18 cellular contexts compared by ENCODE assay signal in genomic region chr20:44596010-44596409, GRCh38. TPM values are rescaled to one million over a fixed set of nuclear protein-coding genes. Genes with fewer than 3 reads are reported as not detected.
DNase-seq lines count a peak whose midpoint lies in the region; ATAC-seq and TF ChIP-seq lines count a peak whose summit lies in the region.
"Had no signal": no experiment of that assay in that cellular context is flagged by ENCODE, and none has a peak within 500 bp of the region (broad histone marks: within the 10 kb centered on the region; RNA-seq: fewer than 3 reads in every experiment).

No MANE protein-coding gene starts in this region.

- peak overlapping the region in 6 of 11 experiments; percentile 0 to 93 (median 66); a peak in 8 of 22 replicates for H3K4me2 ChIP-seq in BLaER1 treated with 17β-estradiol and CSF1 and Interleukin-3, amounts not matched to agents 10 nM and 100 nM
- H3K4me2 ChIP-seq in OCI-LY3 (ENCODE audit: low read length) = peak overlapping the region; percentile 4; the same call in 1 of the 2 replicates

- H2AFZ ChIP-seq in OCI-LY3 (ENCODE audit: low read depth, low read length) = no peak overlapping the region

- no peak overlapping the region for H3K27ac Mint-ChIP-seq in endodermal cell
- H3K27ac Mint-ChIP-seq: activated T-helper 17 cell treated with anti-CD3 and anti-CD28 coated beads, Interleukin-2, amount 50 U/mL, for 72 hours; T-helper 1 cell treated with Interleukin-12 subunit alpha and Interleukin-12 subunit beta and Interleukin-4 antibody, amounts not matched to agents 30 μg/mL and 1 μg/mL, for 36 hours had no signal

- DNase-seq in endodermal cell (no peak), erythroblast (lab: John Stamatoyannopoulos, UW) (no peak)
- no peak for DNase-seq in activated CD4-positive, alpha-beta T cell treated with anti-CD3 and anti-CD28 coated beads, Interleukin-2, amount 50 U/mL, for 1 hour
- DNase-seq: EL; MG63; NCI-H1694; NCI-H446 treated with DMSO at 0.1 percent for 48 hours; SIG-M5; stimulated activated CD4-positive, alpha-beta T cell treated with anti-CD3 and anti-CD28 coated beads, Interleukin-15, amount 100 ng/mL, for 24 hours; stimulated activated naive CD8-positive, alpha-beta T cell treated with anti-CD3 and anti-CD28 coated beads, Interleukin-15, Interleukin-2, amounts not matched to agents 100 U/mL and 50 U/mL, for 24 hours had no signal

- TF ChIP-seq EP300 in gastroesophageal sphincter (IDR thresholded peaks at IDR 0.05) = no peak

- peaks cover 75 to 98% (median 94%) of the 10 kb centered on the region in 10 experiments for H3K4me1 ChIP-seq in BLaER1 treated with 17β-estradiol and CSF1 and Interleukin-3, amounts not matched to agents 10 nM and 100 nM
- H3K4me1 ChIP-seq in OCI-LY3 (ENCODE audit: low read length) = peaks cover 92% of the 10 kb centered on the region
- peaks cover 34 to 100% (median 62%) of the 10 kb centered on the region in 3 donors for H3K4me1 ChIP-seq in gastroesophageal sphincter
- H3K4me1 ChIP-seq in skeletal muscle tissue (ENCODE audit: control insufficient read depth in 3 of 3, insufficient read depth in 3 of 3, low read length in 3 of 3) = peaks cover 66 to 83% (median 67%) of the 10 kb centered on the region in 3 donors
- peaks cover 9% of the 10 kb centered on the region for H3K4me1 ChIP-seq in endodermal cell (ENCODE audit: control insufficient read depth, insufficient read depth, low read length)

- H3K9me3 ChIP-seq in BLaER1 treated with 17β-estradiol and CSF1 and Interleukin-3, amounts not matched to agents 10 nM and 100 nM (replicated peaks in 1 of 11) = no peaks in the 10 kb centered on the region
- H3K9me3 ChIP-seq in OCI-LY3 (ENCODE audit: insufficient read depth, low read length) (no peaks in the 10 kb centered on the region), gastroesophageal sphincter (no peaks in the 10 kb centered on the region), skeletal muscle tissue (ENCODE audit: control insufficient read depth in 3 of 3, low read length in 3 of 3) (no peaks in the 10 kb centered on the region), endodermal cell (ENCODE audit: control insufficient read depth, low read length) (no peaks in the 10 kb centered on the region)
- H3K9me3 ChIP-seq: Caco-2, MG63 had no signal

- H3K4me1 Mint-ChIP-seq in endodermal cell = peaks cover 26% of the 10 kb centered on the region

- H3K36me3 Mint-ChIP-seq in endodermal cell (ENCODE audit: low read depth) = peaks cover 15% of the 10 kb centered on the region

- peaks cover 0 to 27% (median 4%) of the 10 kb centered on the region in 11 experiments; a peak in 14 of 22 replicates for H3K36me3 ChIP-seq in BLaER1 treated with 17β-estradiol and CSF1 and Interleukin-3, amounts not matched to agents 10 nM and 100 nM
- H3K36me3 ChIP-seq in OCI-LY3 (replicated peaks; ENCODE audit: low read depth, low read length) = peaks cover 86% of the 10 kb centered on the region
- peaks cover 0 to 17% of the 10 kb centered on the region in 2 donors for H3K36me3 ChIP-seq in gastroesophageal sphincter
- H3K36me3 ChIP-seq in skeletal muscle tissue (ENCODE audit: control insufficient read depth in 3 of 3, insufficient read depth in 3 of 3, low read length in 3 of 3) = peaks cover 13 to 16% (median 14%) of the 10 kb centered on the region in 3 donors
- H3K36me3 ChIP-seq in endodermal cell (ENCODE audit: control insufficient read depth, insufficient read depth, low read length) = peaks cover 18% of the 10 kb centered on the region

- no peak overlapping the region for H3K9ac ChIP-seq in BLaER1 treated with 17β-estradiol and CSF1 and Interleukin-3, amounts not matched to agents 10 nM and 100 nM
- H3K9ac ChIP-seq in OCI-LY3 (ENCODE audit: low read length) (no peak overlapping the region), skeletal muscle tissue (ENCODE audit: low read depth in 1 of 3, low read length in 3 of 3) (peak overlapping the region in 1 of 3 donors; percentile 26), endodermal cell (ENCODE audit: extremely low read depth, low read length, poor library complexity, severe bottlenecking) (no peak overlapping the region)

- no peaks in the 10 kb centered on the region for H3K27me3 ChIP-seq in BLaER1 treated with 17β-estradiol and CSF1 and Interleukin-3, amounts not matched to agents 10 nM and 100 nM
- H3K27me3 ChIP-seq in OCI-LY3 (ENCODE audit: low read depth, low read length) (no peaks in the 10 kb centered on the region), gastroesophageal sphincter (no peaks in the 10 kb centered on the region), skeletal muscle tissue (ENCODE audit: control insufficient read depth in 3 of 3, insufficient read depth in 3 of 3, low read length in 3 of 3) (no peaks in the 10 kb centered on the region), endodermal cell (ENCODE audit: control insufficient read depth, insufficient read depth, low read length, poor library complexity, severe bottlenecking) (no peaks in the 10 kb centered on the region)
- H3K27me3 ChIP-seq: MG63 had no signal

- 0 out of 22 replicates have a peak overlapping the region, but pooled peaks of 3 of the 11 experiments have one; percentile 5 to 18 (median 13) for H3K27ac ChIP-seq in BLaER1 treated with 17β-estradiol and CSF1 and Interleukin-3, amounts not matched to agents 10 nM and 100 nM
- peak overlapping the region; percentile 13; the same call in 1 of the 2 replicates for H3K27ac ChIP-seq in OCI-LY3 (ENCODE audit: low read length)
- peak overlapping the region in 3 of 4 donors; percentile 90 to 96 (median 93) for H3K27ac ChIP-seq in gastroesophageal sphincter
- H3K27ac ChIP-seq in skeletal muscle tissue (ENCODE audit: low read depth, low read length) = peak overlapping the region; percentile 3
- no peak overlapping the region for H3K27ac ChIP-seq in endodermal cell (ENCODE audit: low read depth, low read length)

- 69 to 89% methylated on average over 3 to 4 of the region's 4 CpGs for WGBS in gastroesophageal sphincter (ENCODE audit: low coverage in 1 of 2), 2 donors
- WGBS in endodermal cell (ENCODE audit: insufficient coverage in 1 of 2, insufficient read length in 1 of 2), 2 experiments = 93% methylated on average over 3 to 4 of the region's 4 CpGs

- ATAC-seq in gastroesophageal sphincter (no peak), GM21723 (IDR thresholded peaks at IDR 0.05; ENCODE audit: unreplicated experiment) (no peak)
- ATAC-seq: activated T-helper 17 cell treated with anti-CD3 and anti-CD28 coated beads, Interleukin-2, amount 50 U/mL, for 72 hours; stimulated activated naive CD8-positive, alpha-beta T cell treated with anti-CD3 and anti-CD28 coated beads, Interleukin-15, Interleukin-2, amounts not matched to agents 100 U/mL and 50 U/mL, for 24 hours had no signal

- no peak overlapping the region for H3K4me3 ChIP-seq in BLaER1 treated with 17β-estradiol and CSF1 and Interleukin-3, amounts not matched to agents 10 nM and 100 nM
- H3K4me3 ChIP-seq in OCI-LY3 (ENCODE audit: low read length) = no peak overlapping the region
- H3K4me3 ChIP-seq in gastroesophageal sphincter = no peak overlapping the region
- H3K4me3 ChIP-seq in skeletal muscle tissue (ENCODE audit: low read length in 3 of 3) = no peak overlapping the region
- H3K4me3 ChIP-seq in endodermal cell (ENCODE audit: low read length) = no peak overlapping the region
- H3K4me3 ChIP-seq: MG63 had no signal

- H3K9me3 Mint-ChIP-seq in endodermal cell = no peaks in the 10 kb centered on the region
- H3K9me3 Mint-ChIP-seq: activated T-helper 17 cell treated with anti-CD3 and anti-CD28 coated beads, Interleukin-2, amount 50 U/mL, for 72 hours; T-helper 1 cell treated with Interleukin-12 subunit alpha and Interleukin-12 subunit beta and Interleukin-4 antibody, amounts not matched to agents 30 μg/mL and 1 μg/mL, for 36 hours had no signal

- H3K4me3 Mint-ChIP-seq in endodermal cell = no peak overlapping the region
- H3K4me3 Mint-ChIP-seq: activated T-helper 17 cell treated with anti-CD3 and anti-CD28 coated beads, Interleukin-2, amount 50 U/mL, for 72 hours; T-helper 1 cell treated with Interleukin-12 subunit alpha and Interleukin-12 subunit beta and Interleukin-4 antibody, amounts not matched to agents 30 μg/mL and 1 μg/mL, for 36 hours had no signal

- H4K20me1 ChIP-seq in BLaER1 treated with 17β-estradiol and CSF1 and Interleukin-3, amounts not matched to agents 10 nM and 100 nM = peaks cover 0 to 2% (median 0%) of the 10 kb centered on the region in 11 experiments; a peak in 1 of 22 replicates
- peaks cover 98% of the 10 kb centered on the region for H4K20me1 ChIP-seq in OCI-LY3 (ENCODE audit: insufficient read depth, low read length)

- TF ChIP-seq CTCF in OCI-LY3 (IDR thresholded peaks at IDR 0.05; ENCODE audit: low read depth, low read length) (no peak), gastroesophageal sphincter (IDR thresholded peaks at IDR 0.05) (no peak), endodermal cell (conservative IDR thresholded peaks at IDR 0.05) (no peak)

- H3K27me3 Mint-ChIP-seq in endodermal cell (ENCODE audit: insufficient read depth) = no peaks in the 10 kb centered on the region
- H3K27me3 Mint-ChIP-seq: activated T-helper 17 cell treated with anti-CD3 and anti-CD28 coated beads, Interleukin-2, amount 50 U/mL, for 72 hours had no signal

- TF ChIP-seq POLR2A in gastroesophageal sphincter (IDR thresholded peaks at IDR 0.05) (no peak), erythroblast (IDR thresholded peaks at IDR 0.05; ENCODE audit: low read length) (no peak)

- H3K79me2 ChIP-seq in OCI-LY3 (ENCODE audit: low read length) = peaks cover 100% of the 10 kb centered on the region

RNA-seq across cellular contexts. Expression of gene PKIG, which starts 13.6 kb away (rescaled TPM):
- total RNA-seq in gastroesophageal sphincter (100 to 1,000 TPM; 241 to 418 (median 291) TPM), skeletal muscle tissue (37.1 TPM), endodermal cell (10 to 100 TPM; 61.5 to 77.6 TPM)
- polyA plus RNA-seq in endodermal cell (2013, experiment 1 of 2) = 59.0 TPM
- polyA plus RNA-seq in endodermal cell (2013, experiment 2 of 2) = 64.1 TPM

RNA-seq across cellular contexts. Expression of gene ADA, which starts 55.5 kb away (rescaled TPM):
- total RNA-seq in gastroesophageal sphincter = 10 to 100 TPM in 2 of 4 donors, 1 to 10 TPM in 2; 7.6 to 14.5 (median 10.4) TPM
- total RNA-seq in skeletal muscle tissue = 3.7 TPM
- total RNA-seq in endodermal cell = 10 to 100 TPM; 12.8 to 15.9 TPM
- 23.0 TPM for polyA plus RNA-seq in endodermal cell (2013, experiment 1 of 2)
- polyA plus RNA-seq in endodermal cell (2013, experiment 2 of 2) = 25.8 TPM
